ENCODE assay signal across 22 cellular contexts in genomic region chr2:240201861-240202260, GRCh38.
A peak's percentile ranks its signal among the peaks of the same experiment; 100 is the strongest.
DNase-seq lines count a peak whose midpoint lies in the region; ATAC-seq and TF ChIP-seq lines count a peak whose summit lies in the region.
"Had no signal": no experiment of that assay in that cellular context is flagged by ENCODE, and none has a peak within 500 bp of the region (broad histone marks: within the 10 kb centered on the region; RNA-seq: fewer than 3 reads in every experiment).

No MANE protein-coding gene starts in this region.

- H3K9me3 Mint-ChIP-seq in brain = peaks cover 8 to 16% (median 13%) of the 10 kb centered on the region in 5 experiments
- H3K9me3 Mint-ChIP-seq in Caco-2 (ENCODE audit: unreplicated experiment) = no peaks in the 10 kb centered on the region
- peaks cover 8% of the 10 kb centered on the region for H3K9me3 Mint-ChIP-seq in mesothelial cell of epicardium

- H3K4me1 Mint-ChIP-seq in brain = peaks cover 65% of the 10 kb centered on the region
- H3K4me1 Mint-ChIP-seq in Caco-2 (ENCODE audit: low read depth, unreplicated experiment) = no peaks in the 10 kb centered on the region
- H3K4me1 Mint-ChIP-seq in mesothelial cell of epicardium = peaks cover 7% of the 10 kb centered on the region
- H3K4me1 Mint-ChIP-seq: B cell had no signal

- H3K36me3 ChIP-seq in upper lobe of right lung = no peaks in the 10 kb centered on the region
- no peaks in the 10 kb centered on the region for H3K36me3 ChIP-seq in Caco-2 (ENCODE audit: control insufficient read depth, insufficient read depth, low read length)

- H3K4me3 ChIP-seq in upper lobe of right lung (no peak overlapping the region), Caco-2 (ENCODE audit: low read depth, low read length) (no peak overlapping the region)

- no peaks in the 10 kb centered on the region for H3K27me3 Mint-ChIP-seq in brain
- peaks cover 13% of the 10 kb centered on the region for H3K27me3 Mint-ChIP-seq in Caco-2 (ENCODE audit: insufficient read depth, unreplicated experiment)
- H3K27me3 Mint-ChIP-seq in mesothelial cell of epicardium (ENCODE audit: low read depth) = peaks cover 24% of the 10 kb centered on the region

- H3K27me3 ChIP-seq in upper lobe of right lung = no peaks in the 10 kb centered on the region
- H3K27me3 ChIP-seq in Caco-2 (replicated peaks; ENCODE audit: control insufficient read depth, insufficient read depth, low read length) = no peaks in the 10 kb centered on the region

- H3K27ac ChIP-seq in upper lobe of right lung = no peak overlapping the region
- H3K27ac ChIP-seq: C4-2B, KMS-11 had no signal

- no peak for ATAC-seq in upper lobe of right lung
- ATAC-seq: CD8-positive, alpha-beta T cell; PC-3; Right ventricle myocardium inferior had no signal

- H3K4me1 ChIP-seq in upper lobe of right lung = no peaks in the 10 kb centered on the region
- no peaks in the 10 kb centered on the region for H3K4me1 ChIP-seq in Caco-2

- H3K27ac Mint-ChIP-seq in brain (peak overlapping the region; percentile 48 to 95 (median 84)), Caco-2 (ENCODE audit: unreplicated experiment) (no peak overlapping the region), mesothelial cell of epicardium (no peak overlapping the region)
- H3K27ac Mint-ChIP-seq: B cell; CD8-positive, alpha-beta T cell; IgD-negative memory B cell had no signal

- CTCF ChIA-PET in Caco-2 (lab: Charles Lee) = no interaction called here

- TF ChIP-seq CTCF in brain (conservative IDR thresholded peaks at IDR 0.05) (no peak), upper lobe of right lung (IDR thresholded peaks at IDR 0.05) (no peak), Caco-2 (IDR thresholded peaks at IDR 0.05; ENCODE audit: insufficient read depth in 1 of 2, low read depth in 1 of 2, low read length in 1 of 2, severe bottlenecking in 1 of 2, unreplicated experiment in 1 of 2) (no peak), mesothelial cell of epicardium (IDR thresholded peaks at IDR 0.05; ENCODE audit: unreplicated experiment) (no peak)

- POLR2A ChIA-PET in Caco-2 (lab: Charles Lee) = no interaction called here

- H3K4me3 Mint-ChIP-seq in brain (peak overlapping the region in 2 of 5 experiments; percentile 25 to 32), Caco-2 (ENCODE audit: unreplicated experiment) (no peak overlapping the region), mesothelial cell of epicardium (no peak overlapping the region)
- H3K4me3 Mint-ChIP-seq: B cell; CD8-positive, alpha-beta T cell; IgD-negative memory B cell had no signal

- H3K36me3 Mint-ChIP-seq in brain (peaks cover 6% of the 10 kb centered on the region), Caco-2 (ENCODE audit: insufficient read depth, unreplicated experiment) (no peaks in the 10 kb centered on the region), mesothelial cell of epicardium (no peaks in the 10 kb centered on the region)
- H3K36me3 Mint-ChIP-seq: CD8-positive, alpha-beta T cell; IgD-negative memory B cell had no signal

- no peaks in the 10 kb centered on the region for H3K9me3 ChIP-seq in upper lobe of right lung
- H3K9me3 ChIP-seq in Caco-2 = no peaks in the 10 kb centered on the region; the same call in 1 of the 2 replicates

- BruUV-seq in Caco-2 (replicated peaks; lab: Mats Ljungman, UMichigan) = no TSS peak

- DNase-seq in islet precursor cell (peak; percentile 23), posterior vena cava (ENCODE audit: low spot score) (peak; percentile 31), upper lobe of right lung (peak; percentile 21), Caco-2 (no peak), mesothelial cell of epicardium (ENCODE audit: low spot score in 2 of 2, unreplicated experiment in 2 of 2) (no peak), SHP77 (lab: John Stamatoyannopoulos, UW) (no peak)
- DNase-seq: CD8-positive, alpha-beta T cell; DND-41; HCEC 1CT; MM.1S; NCI-H2029 treated with DMSO at 0.1 percent for 48 hours; NCI-H446 treated with DMSO at 0.1 percent for 48 hours; NCI-H526; NCI-H82; NK-92 treated with Interleukin-12 subunit alpha and Interleukin-12 subunit beta, amount 100 ng/mL, for 24 hours; PC-3 had no signal

- intact Hi-C loops in posterior vena cava (cut with DNase I) (no loop called here), upper lobe of right lung (cut with DNase I) (no loop called here), Caco-2 (cut with micrococcal nuclease; ENCODE audit: unreplicated experiment) (no loop called here)

Comparison
In these comparisons a context has a peak if more than half of its experiments do, and no peak if none do; other contexts are left out.
1. H3K27ac Mint-ChIP-seq: peak in brain (5 of 5); none in Caco-2 (single experiment) and mesothelial cell of epicardium (single experiment).
2. DNase-seq: peak in islet precursor cell (single experiment), posterior vena cava (single experiment) and upper lobe of right lung (single experiment); none in Caco-2 (0 of 2), mesothelial cell of epicardium (0 of 2) and SHP77 (0 of 2).